Comparison of ENCODE assay signal across 17 cellular contexts in the genomic region with DNA sequence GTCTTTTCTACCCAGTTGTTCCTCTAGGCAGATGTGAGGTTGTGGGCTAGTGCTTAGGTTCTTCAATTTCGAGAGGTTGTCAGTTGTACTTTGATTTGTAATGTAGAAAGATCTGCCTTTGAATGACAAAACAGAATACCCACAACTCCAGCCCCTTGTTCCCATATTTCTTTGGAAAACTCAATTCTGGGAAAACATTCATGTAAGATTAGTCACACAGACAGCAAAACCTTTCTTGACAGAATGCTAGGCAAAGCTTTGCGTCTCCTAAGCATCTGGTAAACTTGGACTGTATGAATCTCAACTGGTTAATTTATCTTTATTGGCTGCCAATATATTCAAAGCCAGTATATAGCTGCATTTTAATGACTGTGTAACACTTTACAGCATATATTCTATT. TPM values are rescaled to one million over a fixed set of nuclear protein-coding genes. Genes with fewer than 3 reads are reported as not detected.
A peak's percentile ranks its signal among the peaks of the same experiment; 100 is the strongest.
DNase-seq lines count a peak whose midpoint lies in the region; ATAC-seq, FAIRE-seq and TF ChIP-seq lines count a peak whose summit lies in the region.
"Had no signal": no experiment of that assay in that cellular context is flagged by ENCODE, and none has a peak within 500 bp of the region (broad histone marks: within the 10 kb centered on the region; RNA-seq: fewer than 3 reads in every experiment).

No MANE protein-coding gene starts in this region.

- H4K20me1 ChIP-seq in K562 (replicated peaks; ENCODE audit: control insufficient read depth, insufficient read depth, low read length): 0 out of 2 replicates have a peak, but pooled peaks cover 3% of the 10 kb centered on the region

- H3K9me3 ChIP-seq in K562 (replicated peaks; ENCODE audit: control insufficient read depth, insufficient read depth, low read depth, low read length): no peaks in the 10 kb centered on the region
- no peaks in the 10 kb centered on the region for H3K9me3 ChIP-seq in mesodermal cell (ENCODE audit: control insufficient read depth, low read length)
- H3K9me3 ChIP-seq: ovary, suprapubic skin had no signal

- no peak overlapping the region for H2AFZ ChIP-seq in K562 (ENCODE audit: low read depth, low read length)

- H3K9me1 ChIP-seq in K562 (ENCODE audit: control insufficient read depth, insufficient read depth, low read length): no peaks in the 10 kb centered on the region

- no peak overlapping the region for H3K4me2 ChIP-seq in K562 (ENCODE audit: insufficient read depth, low read length)
- H3K4me2 ChIP-seq: KMS-11 had no signal

- no peaks in the 10 kb centered on the region for H3K4me1 ChIP-seq in K562 (replicated peaks in 1 of 2; ENCODE audit: control insufficient read depth in 2 of 2, insufficient read depth in 2 of 2, low read length in 2 of 2)
- peaks cover 10% of the 10 kb centered on the region for H3K4me1 ChIP-seq in mesodermal cell (ENCODE audit: control insufficient read depth, insufficient read depth, low read length, poor library complexity, severe bottlenecking)
- H3K4me1 ChIP-seq: suprapubic skin had no signal

- in situ Hi-C loops in K562 (cut with MboI) (no loop called here), GM13977 (cut with MboI; ENCODE audit: low pct_unique_long_range_greater_than_20kb, low sequenced_read_pairs, unreplicated experiment) (no loop called here)

- TF ChIP-seq EP300 in K562 (IDR thresholded peaks at IDR 0.05; ENCODE audit: low read length): no peak

- DNase-seq in EH (ENCODE audit: low read depth): peak; percentile 60
- peak; percentile 20 for DNase-seq in HT1080 (ENCODE audit: low read depth)
- no peak for DNase-seq in K562 (ENCODE audit: extremely low read depth in 1 of 4, low spot score in 3 of 4)
- no peak for DNase-seq in NCI-H1417 treated with DMSO at 0.1 percent for 48 hours (lab: John Stamatoyannopoulos, UW)
- DNase-seq in GM13977 (ENCODE audit: low spot score): no peak
- no peak for DNase-seq in sciatic nerve (ENCODE audit: low spot score)
- DNase-seq: COR-L47; dorsolateral prefrontal cortex; ovary; PC-3; stimulated activated CD4-positive, alpha-beta T cell treated with anti-CD3 and anti-CD28 coated beads, Interleukin-4, amount 100 ng/mL, for 1 hour had no signal

- BruUV-seq in K562 (replicated peaks; lab: Mats Ljungman, UMichigan): no TSS peak

- no peak for FAIRE-seq in K562 (lab: Jason Lieb, UNC)
- FAIRE-seq: bronchial epithelial cell, TTC549 had no signal

- POLR2A ChIA-PET in K562 (lab: Yijun Ruan, JAX): interaction anchor here (0.5 to 0.6 kb wide), 2 partner anchors 20 to 35 kb away, joined by 3 to 4 read pairs; a partner anchor contains a TSS

- H3K27me3 ChIP-seq in K562 (ENCODE audit: control insufficient read depth in 2 of 2, insufficient read depth in 2 of 2, low read length in 2 of 2): no peaks in the 10 kb centered on the region
- H3K27me3 ChIP-seq: dorsolateral prefrontal cortex, ovary, suprapubic skin had no signal

- TF ChIP-seq CTCF in K562 (IDR thresholded peaks at IDR 0.05 in 2 of 3, conservative IDR thresholded peaks at IDR 0.05 in 1 of 3; ENCODE audit: insufficient read depth in 2 of 3, low read depth in 1 of 3, low read length in 3 of 3): no peak
- TF ChIP-seq CTCF in GM13977 (IDR thresholded peaks at IDR 0.05; ENCODE audit: extremely low read depth, insufficient read depth, missing control alignments): no peak

- no peak overlapping the region for H3K9ac ChIP-seq in K562 (ENCODE audit: insufficient read depth in 1 of 2, low read depth in 2 of 2, low read length in 2 of 2)
- H3K9ac ChIP-seq: KMS-11 had no signal

- H3K27ac ChIP-seq in K562 (ENCODE audit: extremely low read depth, low read depth, low read length): no peak overlapping the region
- peak overlapping the region; percentile 62 for H3K27ac ChIP-seq in mesodermal cell (ENCODE audit: low read depth, low read length, severe bottlenecking)
- H3K27ac ChIP-seq: KMS-11, ovary, suprapubic skin had no signal

- ATAC-seq in K562 (no peak), sciatic nerve (no peak), HG03432 (IDR thresholded peaks at IDR 0.05; ENCODE audit: unreplicated experiment) (no peak)
- ATAC-seq: PC-3 had no signal

- no peak for TF ChIP-seq RAD21 in K562 (CRISPR knock-in tag; conservative IDR thresholded peaks at IDR 0.05 in 1 of 2, IDR thresholded peaks at IDR 0.05 in 1 of 2)

- no peak for TF ChIP-seq POLR2A in K562 (conservative IDR thresholded peaks at IDR 0.05)

- CTCF ChIA-PET in K562 (lab: Yijun Ruan, JAX; ENCODE audit: low intra/inter-chr PET ratio): no interaction called here

- 88% methylated on average over 2 of the region's 2 CpGs for WGBS in K562 (ENCODE audit: insufficient coverage, low coverage, missing lambda C conversion rate)
- 100% methylated on average over 1 of the region's 2 CpGs; no CpG with 5 or more reads in 1 of the 2 experiments for WGBS in mesodermal cell (ENCODE audit: insufficient coverage in 2 of 2), 2 experiments

- H3K36me3 ChIP-seq in K562 (ENCODE audit: control insufficient read depth, insufficient read depth, low read length) (peaks cover 80% of the 10 kb centered on the region), mesodermal cell (ENCODE audit: control insufficient read depth, insufficient read depth, low read length) (peaks cover 80% of the 10 kb centered on the region)
- H3K36me3 ChIP-seq: ovary had no signal

- peaks cover 25% of the 10 kb centered on the region; the same call in 2 of the 3 replicates for H3K79me2 ChIP-seq in K562 (ENCODE audit: control insufficient read depth, insufficient read depth, low read length)

- H3K4me3 ChIP-seq in K562 (no peak overlapping the region), mesodermal cell (ENCODE audit: extremely low read depth, insufficient read depth, low read length, poor library complexity, severe bottlenecking) (no peak overlapping the region)
- H3K4me3 ChIP-seq: dorsolateral prefrontal cortex, ovary, suprapubic skin had no signal

- intact Hi-C loops in K562 (cut with micrococcal nuclease): no loop called here
- intact Hi-C loops in sciatic nerve (cut with DNase I): no loop called here

TF ChIP-seq in K562, 482 proteins besides CTCF, POLR2A, EP300 and RAD21:
- TF ChIP-seq, protein P1, sequence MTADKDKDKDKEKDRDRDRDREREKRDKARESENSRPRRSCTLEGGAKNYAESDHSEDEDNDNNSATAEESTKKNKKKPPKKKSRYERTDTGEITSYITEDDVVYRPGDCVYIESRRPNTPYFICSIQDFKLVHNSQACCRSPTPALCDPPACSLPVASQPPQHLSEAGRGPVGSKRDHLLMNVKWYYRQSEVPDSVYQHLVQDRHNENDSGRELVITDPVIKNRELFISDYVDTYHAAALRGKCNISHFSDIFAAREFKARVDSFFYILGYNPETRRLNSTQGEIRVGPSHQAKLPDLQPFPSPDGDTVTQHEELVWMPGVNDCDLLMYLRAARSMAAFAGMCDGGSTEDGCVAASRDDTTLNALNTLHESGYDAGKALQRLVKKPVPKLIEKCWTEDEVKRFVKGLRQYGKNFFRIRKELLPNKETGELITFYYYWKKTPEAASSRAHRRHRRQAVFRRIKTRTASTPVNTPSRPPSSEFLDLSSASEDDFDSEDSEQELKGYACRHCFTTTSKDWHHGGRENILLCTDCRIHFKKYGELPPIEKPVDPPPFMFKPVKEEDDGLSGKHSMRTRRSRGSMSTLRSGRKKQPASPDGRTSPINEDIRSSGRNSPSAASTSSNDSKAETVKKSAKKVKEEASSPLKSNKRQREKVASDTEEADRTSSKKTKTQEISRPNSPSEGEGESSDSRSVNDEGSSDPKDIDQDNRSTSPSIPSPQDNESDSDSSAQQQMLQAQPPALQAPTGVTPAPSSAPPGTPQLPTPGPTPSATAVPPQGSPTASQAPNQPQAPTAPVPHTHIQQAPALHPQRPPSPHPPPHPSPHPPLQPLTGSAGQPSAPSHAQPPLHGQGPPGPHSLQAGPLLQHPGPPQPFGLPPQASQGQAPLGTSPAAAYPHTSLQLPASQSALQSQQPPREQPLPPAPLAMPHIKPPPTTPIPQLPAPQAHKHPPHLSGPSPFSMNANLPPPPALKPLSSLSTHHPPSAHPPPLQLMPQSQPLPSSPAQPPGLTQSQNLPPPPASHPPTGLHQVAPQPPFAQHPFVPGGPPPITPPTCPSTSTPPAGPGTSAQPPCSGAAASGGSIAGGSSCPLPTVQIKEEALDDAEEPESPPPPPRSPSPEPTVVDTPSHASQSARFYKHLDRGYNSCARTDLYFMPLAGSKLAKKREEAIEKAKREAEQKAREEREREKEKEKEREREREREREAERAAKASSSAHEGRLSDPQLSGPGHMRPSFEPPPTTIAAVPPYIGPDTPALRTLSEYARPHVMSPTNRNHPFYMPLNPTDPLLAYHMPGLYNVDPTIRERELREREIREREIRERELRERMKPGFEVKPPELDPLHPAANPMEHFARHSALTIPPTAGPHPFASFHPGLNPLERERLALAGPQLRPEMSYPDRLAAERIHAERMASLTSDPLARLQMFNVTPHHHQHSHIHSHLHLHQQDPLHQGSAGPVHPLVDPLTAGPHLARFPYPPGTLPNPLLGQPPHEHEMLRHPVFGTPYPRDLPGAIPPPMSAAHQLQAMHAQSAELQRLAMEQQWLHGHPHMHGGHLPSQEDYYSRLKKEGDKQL (CRISPR knock-in tag; IDR thresholded peaks at IDR 0.05; ENCODE audit: borderline replicate concordance): no peak
- TF ChIP-seq RBM22 (IDR thresholded peaks at IDR 0.05; ENCODE audit: low read depth, low read length, poor library complexity, severe bottlenecking): peak; percentile 15

RNA-seq across cellular contexts. Expression of a gene that starts 34.9 kb away (rescaled TPM):
- total RNA-seq in HT1080 (2014; rRNA removed; shearing (Covaris generic)): 25.2 and 30.4 TPM in 2 replicates
- 7.3 and 9.7 TPM in 2 replicates for polyA plus RNA-seq in HT1080 (2015; cell fraction: cytosol; rRNA removed)
- 7.4 and 9.8 TPM in 2 replicates for polyA plus RNA-seq in HT1080 (2015; cell fraction: nucleus; rRNA removed)
- 19.8 and 26.9 TPM in 2 replicates for total RNA-seq in K562 (2011; cell fraction: chromatin; rRNA removed; ENCODE audit: low replicate concordance)
- 23.4 and 23.7 TPM in 2 replicates for total RNA-seq in K562 (2011; cell fraction: nucleolus; rRNA removed)
- 13.3 and 19.2 TPM in 2 replicates for total RNA-seq in K562 (2011; cell fraction: nucleoplasm; rRNA removed)
- total RNA-seq in K562 (2014; rRNA removed): 12.9 and 20.5 TPM in 2 replicates
- 16.8 and 18.5 TPM in 2 replicates for total RNA-seq in K562 (2014; rRNA removed; fragmentation: Illumina TruSeq; extraction: Trizol)
- 12.0 and 13.2 TPM in 2 replicates for total RNA-seq in K562 (2015; rRNA removed; fragmentation: Illumina TruSeq; extraction: Trizol)
- 20.2 and 24.1 TPM in 2 replicates for total RNA-seq in K562 (2021)
- polyA plus RNA-seq in K562 (2011; rRNA removed): 3.8 and 6.8 TPM in 2 replicates
- polyA plus RNA-seq in K562 (2011; cell fraction: cytosol; rRNA removed): 4.2 and 6.7 TPM in 2 replicates
- 5.9 and 7.8 TPM in 2 replicates for polyA plus RNA-seq in K562 (2011; cell fraction: nucleus; rRNA removed)
- 7.7 and 8.4 TPM in 2 replicates for polyA plus RNA-seq in K562 (2012)
- polyA plus RNA-seq in K562 (2014; fragmentation: Illumina TruSeq; extraction: Trizol): 9.8 and 11.1 TPM in 2 replicates
- 1 to 10 TPM; 1.3 to 2.8 TPM for polyA plus RNA-seq in K562 (2014; fragmentation: Nextera tagmentation; extraction: Ambion mirVana)
- polyA plus RNA-seq in K562 (2014; rRNA removed): 4.0 and 5.1 TPM in 2 replicates
- polyA minus RNA-seq in K562 (2011; rRNA and poly(A)+ RNA removed): 14.4 and 18.4 TPM in 2 replicates
- 18.7 and 20.3 TPM in 2 replicates for polyA minus RNA-seq in K562 (2011; cell fraction: cytosol; rRNA and poly(A)+ RNA removed)
- polyA minus RNA-seq in K562 (2011; cell fraction: nucleus; rRNA and poly(A)+ RNA removed): 6.2 and 7.7 TPM in 2 replicates
- polyA plus RNA-seq in mesodermal cell (2013, experiment 1 of 2): 7.7 TPM
- polyA plus RNA-seq in mesodermal cell (2013, experiment 2 of 2): 6.7 TPM
- 4.1 TPM for total RNA-seq in sciatic nerve

Comparison
In these comparisons a context has a peak if more than half of its experiments do, and no peak if none do; other contexts are left out.
1. DNase-seq: peak in EH (single experiment) and HT1080 (single experiment); none in K562 (0 of 4), NCI-H1417 treated with DMSO at 0.1 percent for 48 hours (single experiment), GM13977 (single experiment) and sciatic nerve (single experiment).